Comparison of ENCODE assay signal across 2 cellular contexts in the genomic region with DNA sequence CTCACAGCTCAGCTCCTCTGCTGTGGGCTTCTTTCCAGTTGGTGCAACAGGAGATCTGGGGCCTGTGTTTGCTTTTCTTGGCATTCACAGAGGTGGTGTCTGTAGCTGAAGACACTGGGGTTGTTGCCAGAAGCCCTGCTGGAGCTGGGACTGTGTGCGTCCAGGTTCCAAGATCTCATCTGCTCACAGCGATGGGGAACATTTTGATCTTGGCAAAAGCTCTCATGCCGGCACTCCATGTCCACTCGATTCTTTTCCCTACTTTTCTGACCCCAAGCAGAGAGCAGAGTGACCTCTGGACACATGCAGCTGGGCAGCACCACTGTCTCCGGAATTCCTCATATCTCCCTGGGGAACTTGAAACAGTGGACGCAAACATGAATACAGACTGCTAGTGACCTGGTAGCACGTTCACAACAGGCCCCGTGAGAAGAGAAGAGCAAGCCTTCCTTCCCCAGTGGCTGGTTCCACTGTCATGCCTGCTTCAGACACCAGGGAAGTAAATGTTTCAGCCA.
A peak's percentile ranks its signal among the peaks of the same experiment; 100 is the strongest.
TF ChIP-seq lines count a peak whose summit lies in the region.

No MANE protein-coding gene starts in this region.

TF ChIP-seq in HepG2, 621 proteins besides CTCF, POLR2A, EP300 and RAD21 (continued from another document):
- TF ChIP-seq, protein P1, sequence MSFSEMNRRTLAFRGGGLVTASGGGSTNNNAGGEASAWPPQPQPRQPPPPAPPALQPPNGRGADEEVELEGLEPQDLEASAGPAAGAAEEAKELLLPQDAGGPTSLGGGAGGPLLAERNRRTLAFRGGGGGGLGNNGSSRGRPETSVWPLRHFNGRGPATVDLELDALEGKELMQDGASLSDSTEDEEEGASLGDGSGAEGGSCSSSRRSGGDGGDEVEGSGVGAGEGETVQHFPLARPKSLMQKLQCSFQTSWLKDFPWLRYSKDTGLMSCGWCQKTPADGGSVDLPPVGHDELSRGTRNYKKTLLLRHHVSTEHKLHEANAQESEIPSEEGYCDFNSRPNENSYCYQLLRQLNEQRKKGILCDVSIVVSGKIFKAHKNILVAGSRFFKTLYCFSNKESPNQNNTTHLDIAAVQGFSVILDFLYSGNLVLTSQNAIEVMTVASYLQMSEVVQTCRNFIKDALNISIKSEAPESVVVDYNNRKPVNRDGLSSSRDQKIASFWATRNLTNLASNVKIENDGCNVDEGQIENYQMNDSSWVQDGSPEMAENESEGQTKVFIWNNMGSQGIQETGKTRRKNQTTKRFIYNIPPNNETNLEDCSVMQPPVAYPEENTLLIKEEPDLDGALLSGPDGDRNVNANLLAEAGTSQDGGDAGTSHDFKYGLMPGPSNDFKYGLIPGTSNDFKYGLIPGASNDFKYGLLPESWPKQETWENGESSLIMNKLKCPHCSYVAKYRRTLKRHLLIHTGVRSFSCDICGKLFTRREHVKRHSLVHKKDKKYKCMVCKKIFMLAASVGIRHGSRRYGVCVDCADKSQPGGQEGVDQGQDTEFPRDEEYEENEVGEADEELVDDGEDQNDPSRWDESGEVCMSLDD (CRISPR knock-in tag; IDR thresholded peaks at IDR 0.05; ENCODE audit: borderline replicate concordance), result no peak
- TF ChIP-seq ZNF552 (CRISPR knock-in tag; IDR thresholded peaks at IDR 0.05; ENCODE audit: borderline replicate concordance), result no peak
- peak; percentile 37 for TF ChIP-seq TEAD3 (CRISPR knock-in tag; optimal IDR thresholded peaks at IDR 0.05; ENCODE audit: borderline replicate concordance)
- no peak for TF ChIP-seq PRPF4 (IDR thresholded peaks at IDR 0.05; ENCODE audit: low read depth, low read length, poor library complexity, severe bottlenecking)
- TF ChIP-seq NFYC (CRISPR knock-in tag; IDR thresholded peaks at IDR 0.05), result no peak
- TF ChIP-seq SALL1 (CRISPR knock-in tag; IDR thresholded peaks at IDR 0.05), result peak; percentile 47; the same call in 1 of the 2 replicates
- TF ChIP-seq ZMAT3 (CRISPR knock-in tag; conservative IDR thresholded peaks at IDR 0.05), result no peak
- TF ChIP-seq MED8 (CRISPR knock-in tag; IDR thresholded peaks at IDR 0.05; ENCODE audit: insufficient replicate concordance), result no peak
- no peak for TF ChIP-seq NR2F6 (IDR thresholded peaks at IDR 0.05)
- peak; percentile 22; the same call in 1 of the 2 replicates for TF ChIP-seq NR2F6 (CRISPR knock-in tag; IDR thresholded peaks at IDR 0.05)
- no peak for TF ChIP-seq ZNF773 (CRISPR knock-in tag; IDR thresholded peaks at IDR 0.05; ENCODE audit: borderline replicate concordance)

TF ChIP-seq in WTC11, 78 proteins besides CTCF, POLR2A, EP300 and RAD21 (continued from another document):
- TF ChIP-seq PRDM15 (CRISPR knock-in tag; IDR thresholded peaks at IDR 0.05) (no peak), ZSCAN18 (CRISPR knock-in tag; IDR thresholded peaks at IDR 0.05) (no peak), AR (CRISPR knock-in tag; IDR thresholded peaks at IDR 0.05) (no peak), ZNF219 (CRISPR knock-in tag; IDR thresholded peaks at IDR 0.05; ENCODE audit: borderline replicate concordance) (no peak), JUN (CRISPR knock-in tag; IDR thresholded peaks at IDR 0.05) (no peak), ZNF317 (CRISPR knock-in tag; IDR thresholded peaks at IDR 0.05; ENCODE audit: borderline replicate concordance, low read depth) (no peak), TCF7 (CRISPR knock-in tag; IDR thresholded peaks at IDR 0.05; ENCODE audit: low read depth) (no peak), OVOL2 (CRISPR knock-in tag; IDR thresholded peaks at IDR 0.05; ENCODE audit: borderline replicate concordance) (no peak), ZNF121 (CRISPR knock-in tag; IDR thresholded peaks at IDR 0.05) (no peak)
- TF ChIP-seq, protein P2, sequence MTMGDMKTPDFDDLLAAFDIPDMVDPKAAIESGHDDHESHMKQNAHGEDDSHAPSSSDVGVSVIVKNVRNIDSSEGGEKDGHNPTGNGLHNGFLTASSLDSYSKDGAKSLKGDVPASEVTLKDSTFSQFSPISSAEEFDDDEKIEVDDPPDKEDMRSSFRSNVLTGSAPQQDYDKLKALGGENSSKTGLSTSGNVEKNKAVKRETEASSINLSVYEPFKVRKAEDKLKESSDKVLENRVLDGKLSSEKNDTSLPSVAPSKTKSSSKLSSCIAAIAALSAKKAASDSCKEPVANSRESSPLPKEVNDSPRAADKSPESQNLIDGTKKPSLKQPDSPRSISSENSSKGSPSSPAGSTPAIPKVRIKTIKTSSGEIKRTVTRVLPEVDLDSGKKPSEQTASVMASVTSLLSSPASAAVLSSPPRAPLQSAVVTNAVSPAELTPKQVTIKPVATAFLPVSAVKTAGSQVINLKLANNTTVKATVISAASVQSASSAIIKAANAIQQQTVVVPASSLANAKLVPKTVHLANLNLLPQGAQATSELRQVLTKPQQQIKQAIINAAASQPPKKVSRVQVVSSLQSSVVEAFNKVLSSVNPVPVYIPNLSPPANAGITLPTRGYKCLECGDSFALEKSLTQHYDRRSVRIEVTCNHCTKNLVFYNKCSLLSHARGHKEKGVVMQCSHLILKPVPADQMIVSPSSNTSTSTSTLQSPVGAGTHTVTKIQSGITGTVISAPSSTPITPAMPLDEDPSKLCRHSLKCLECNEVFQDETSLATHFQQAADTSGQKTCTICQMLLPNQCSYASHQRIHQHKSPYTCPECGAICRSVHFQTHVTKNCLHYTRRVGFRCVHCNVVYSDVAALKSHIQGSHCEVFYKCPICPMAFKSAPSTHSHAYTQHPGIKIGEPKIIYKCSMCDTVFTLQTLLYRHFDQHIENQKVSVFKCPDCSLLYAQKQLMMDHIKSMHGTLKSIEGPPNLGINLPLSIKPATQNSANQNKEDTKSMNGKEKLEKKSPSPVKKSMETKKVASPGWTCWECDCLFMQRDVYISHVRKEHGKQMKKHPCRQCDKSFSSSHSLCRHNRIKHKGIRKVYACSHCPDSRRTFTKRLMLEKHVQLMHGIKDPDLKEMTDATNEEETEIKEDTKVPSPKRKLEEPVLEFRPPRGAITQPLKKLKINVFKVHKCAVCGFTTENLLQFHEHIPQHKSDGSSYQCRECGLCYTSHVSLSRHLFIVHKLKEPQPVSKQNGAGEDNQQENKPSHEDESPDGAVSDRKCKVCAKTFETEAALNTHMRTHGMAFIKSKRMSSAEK (CRISPR knock-in tag; IDR thresholded peaks at IDR 0.05; ENCODE audit: borderline replicate concordance), result no peak
